ENCODE assay signal across 12 cellular contexts in genomic region chr11:79419120-79419519, GRCh38. TPM values are rescaled to one million over a fixed set of nuclear protein-coding genes. Genes with fewer than 3 reads are reported as not detected.
DNase-seq lines count a peak whose midpoint lies in the region; ATAC-seq and TF ChIP-seq lines count a peak whose summit lies in the region.
"Had no signal": no experiment of that assay in that cellular context is flagged by ENCODE, and none has a peak within 500 bp of the region (broad histone marks: within the 10 kb centered on the region; RNA-seq: fewer than 3 reads in every experiment).

No MANE protein-coding gene starts in this region.

- no peak overlapping the region for H3K27ac Mint-ChIP-seq in glutamatergic neuron (ENCODE audit: unreplicated experiment)
- no peak overlapping the region for H3K27ac Mint-ChIP-seq in activated naive CD8-positive, alpha-beta T cell treated with anti-CD3 and anti-CD28 coated beads for 36 hours

- no peak overlapping the region for H3K27ac ChIP-seq in upper lobe of right lung

- TF ChIP-seq CTCF in upper lobe of right lung (IDR thresholded peaks at IDR 0.05): no peak
- TF ChIP-seq CTCF in glutamatergic neuron (IDR thresholded peaks at IDR 0.05; ENCODE audit: partially characterized antibody, unreplicated experiment): no peak

- H3K9me3 Mint-ChIP-seq in glutamatergic neuron (ENCODE audit: unreplicated experiment): no peaks in the 10 kb centered on the region
- peaks cover 3% of the 10 kb centered on the region for H3K9me3 Mint-ChIP-seq in activated naive CD8-positive, alpha-beta T cell treated with anti-CD3 and anti-CD28 coated beads for 36 hours

- no peaks in the 10 kb centered on the region for H3K27me3 ChIP-seq in upper lobe of right lung

- H3K4me3 ChIP-seq in upper lobe of right lung: no peak overlapping the region
- H3K4me3 ChIP-seq: skin epidermis had no signal

- H3K4me1 ChIP-seq in upper lobe of right lung: no peaks in the 10 kb centered on the region

- peaks cover 10% of the 10 kb centered on the region for H3K36me3 Mint-ChIP-seq in glutamatergic neuron (ENCODE audit: unreplicated experiment)
- no peaks in the 10 kb centered on the region for H3K36me3 Mint-ChIP-seq in activated naive CD8-positive, alpha-beta T cell treated with anti-CD3 and anti-CD28 coated beads for 36 hours

- ATAC-seq in upper lobe of right lung: peak; percentile 54
- ATAC-seq: Right ventricle myocardium inferior had no signal

- H3K36me3 ChIP-seq in upper lobe of right lung: no peaks in the 10 kb centered on the region

- no peaks in the 10 kb centered on the region for H3K27me3 Mint-ChIP-seq in glutamatergic neuron (ENCODE audit: unreplicated experiment)
- H3K27me3 Mint-ChIP-seq in activated naive CD8-positive, alpha-beta T cell treated with anti-CD3 and anti-CD28 coated beads for 36 hours: peaks cover 9% of the 10 kb centered on the region

- H3K4me3 Mint-ChIP-seq in glutamatergic neuron (ENCODE audit: unreplicated experiment): no peak overlapping the region
- no peak overlapping the region for H3K4me3 Mint-ChIP-seq in activated naive CD8-positive, alpha-beta T cell treated with anti-CD3 and anti-CD28 coated beads for 36 hours

- intact Hi-C loops in upper lobe of right lung (cut with DNase I): no loop called here

- peaks cover 37% of the 10 kb centered on the region for H3K4me1 Mint-ChIP-seq in glutamatergic neuron (ENCODE audit: low read depth, unreplicated experiment)
- no peaks in the 10 kb centered on the region for H3K4me1 Mint-ChIP-seq in activated naive CD8-positive, alpha-beta T cell treated with anti-CD3 and anti-CD28 coated beads for 36 hours

- peak; percentile 47 for DNase-seq in SIG-M5 treated with dmso at 0.1 percent for 504 hours (lab: John Stamatoyannopoulos, UW; ENCODE audit: unreplicated experiment)
- no peak for DNase-seq in SIG-M5 (lab: John Stamatoyannopoulos, UW)
- DNase-seq in T1000 (lab: John Stamatoyannopoulos, UW): peak; percentile 17
- DNase-seq in glomerular visceral epithelial cell (ENCODE audit: extremely low spot score): peak; percentile 77
- no peak for DNase-seq in upper lobe of right lung
- DNase-seq in glutamatergic neuron: no peak
- no peak for DNase-seq in activated naive CD8-positive, alpha-beta T cell treated with anti-CD3 and anti-CD28 coated beads for 36 hours
- DNase-seq in RPMI8226: no peak
- DNase-seq: activated T-cell treated with anti-CD3 and anti-CD28 coated beads, Interleukin-2, amount 50 U/mL, for 1 hour; aorta had no signal

- no peaks in the 10 kb centered on the region for H3K9me3 ChIP-seq in upper lobe of right lung

RNA-seq across cellular contexts. Expression of gene TENM4, which starts 21.7 kb away (rescaled TPM):
- total RNA-seq in upper lobe of right lung: 4.3 TPM
- 50.7 TPM for total RNA-seq in glutamatergic neuron (ENCODE audit: unreplicated experiment)
- total RNA-seq in activated naive CD8-positive, alpha-beta T cell treated with anti-CD3 and anti-CD28 coated beads for 36 hours: not detected

Comparison
In these comparisons a context has a peak if more than half of its experiments do, and no peak if none do; other contexts are left out.
1. DNase-seq: peak in SIG-M5 treated with dmso at 0.1 percent for 504 hours (single experiment), T1000 (single experiment) and glomerular visceral epithelial cell (single experiment); none in SIG-M5 (single experiment), upper lobe of right lung (single experiment), glutamatergic neuron (single experiment), activated naive CD8-positive, alpha-beta T cell treated with anti-CD3 and anti-CD28 coated beads for 36 hours (single experiment) and RPMI8226 (single experiment).